22 cellular contexts compared by ENCODE assay signal in the genomic region with DNA sequence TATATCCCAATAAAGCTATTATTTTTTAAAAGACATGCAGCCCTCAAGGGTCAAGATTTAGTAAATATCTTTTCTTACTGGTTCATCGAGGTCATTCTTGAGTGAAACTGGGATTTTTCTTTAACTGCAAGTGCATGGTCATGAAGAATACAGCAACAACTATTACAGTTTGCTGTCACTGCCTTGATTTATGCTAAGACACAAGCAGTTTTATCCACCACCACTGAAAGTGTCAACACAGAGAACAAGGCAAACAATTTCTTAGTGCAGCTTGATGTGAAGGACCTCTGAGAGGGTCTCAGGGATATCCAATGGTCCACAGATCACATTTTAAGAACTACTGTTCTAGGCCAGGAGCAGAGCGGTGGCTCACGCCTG. TPM values are rescaled to one million over a fixed set of nuclear protein-coding genes. Genes with fewer than 3 reads are reported as not detected.
DNase-seq lines count a peak whose midpoint lies in the region; ATAC-seq and TF ChIP-seq lines count a peak whose summit lies in the region.
"Had no signal": no experiment of that assay in that cellular context is flagged by ENCODE, and none has a peak within 500 bp of the region (broad histone marks: within the 10 kb centered on the region; RNA-seq: fewer than 3 reads in every experiment).

No MANE protein-coding gene starts in this region.

- POLR2A ChIA-PET in HEK293T (lab: Yijun Ruan, JAX): no interaction called here

- H3K4me1 Mint-ChIP-seq in stimulated activated naive CD8-positive, alpha-beta T cell treated with anti-CD3 and anti-CD28 coated beads, Interleukin-15, Interleukin-2, amounts not matched to agents 100 ng/mL and 50 ng/mL, for 24 hours (ENCODE audit: low read depth): peaks cover 95% of the 10 kb centered on the region
- H3K4me1 Mint-ChIP-seq in effector memory CD8-positive, alpha-beta T cell (ENCODE audit: low read depth in 2 of 2): peaks cover 58 to 88% of the 10 kb centered on the region in 2 donors
- H3K4me1 Mint-ChIP-seq in glutamatergic neuron (ENCODE audit: low read depth, unreplicated experiment): peaks cover 9% of the 10 kb centered on the region

- CTCF ChIA-PET in HEK293T (lab: Yijun Ruan, JAX): no interaction called here

- H3K9me3 Mint-ChIP-seq in stimulated activated naive CD8-positive, alpha-beta T cell treated with anti-CD3 and anti-CD28 coated beads, Interleukin-15, Interleukin-2, amounts not matched to agents 100 ng/mL and 50 ng/mL, for 24 hours: no peaks in the 10 kb centered on the region
- no peaks in the 10 kb centered on the region for H3K9me3 Mint-ChIP-seq in effector memory CD8-positive, alpha-beta T cell
- H3K9me3 Mint-ChIP-seq in glutamatergic neuron (ENCODE audit: unreplicated experiment): no peaks in the 10 kb centered on the region

- no peak for DNase-seq in stimulated activated naive CD8-positive, alpha-beta T cell treated with anti-CD3 and anti-CD28 coated beads, Interleukin-15, Interleukin-2, amounts not matched to agents 100 U/mL and 50 U/mL, for 24 hours
- no peak for DNase-seq in HEK293T (ENCODE audit: extremely low spot score)
- DNase-seq in effector memory CD8-positive, alpha-beta T cell: no peak
- no peak for DNase-seq in left lobe of liver (ENCODE audit: low spot score)
- no peak for DNase-seq in glutamatergic neuron
- no peak for DNase-seq in DMS79 (lab: John Stamatoyannopoulos, UW)
- no peak for DNase-seq in NCI-H1417 treated with DMSO at 0.1 percent for 48 hours (lab: John Stamatoyannopoulos, UW)
- DNase-seq: activated CD4-positive, CD25-positive, alpha-beta regulatory T cell treated with anti-CD3 and anti-CD28 coated beads, Interleukin-2, amount 50 U/mL, for 72 hours; activated CD8-positive, alpha-beta T cell treated with anti-CD3 and anti-CD28 coated beads, Interleukin-2, amount 10 ng/mL, durations not matched to agents 7 days and 5 days; activated effector memory CD4-positive, alpha-beta T cell treated with anti-CD3 and anti-CD28 coated beads, Interleukin-2, amount 50 U/mL, for 16 hours; BE2C; caudate nucleus; IMR-90; left lung; mesendoderm; nucleus accumbens; SHP77; stimulated activated CD8-positive, alpha-beta memory T cell treated with anti-CD3 and anti-CD28 coated beads, Interleukin-4, amount 100 ng/mL, for 48 hours had no signal

- no peak for TF ChIP-seq CTCF in glutamatergic neuron (IDR thresholded peaks at IDR 0.05; ENCODE audit: partially characterized antibody, unreplicated experiment)

- ATAC-seq in stimulated activated naive CD8-positive, alpha-beta T cell treated with anti-CD3 and anti-CD28 coated beads, Interleukin-15, Interleukin-2, amounts not matched to agents 100 U/mL and 50 U/mL, for 24 hours: no peak
- ATAC-seq in effector memory CD8-positive, alpha-beta T cell (replicated peaks): no peak
- ATAC-seq in left lobe of liver: no peak
- ATAC-seq: activated CD8-positive, alpha-beta T cell treated with anti-CD3 and anti-CD28 coated beads, Interleukin-2, amount 10 ng/mL, durations not matched to agents 7 days and 5 days; HCT116; left lung; Panc1; sciatic nerve had no signal

- peaks cover 80% of the 10 kb centered on the region for H3K36me3 Mint-ChIP-seq in stimulated activated naive CD8-positive, alpha-beta T cell treated with anti-CD3 and anti-CD28 coated beads, Interleukin-15, Interleukin-2, amounts not matched to agents 100 ng/mL and 50 ng/mL, for 24 hours (ENCODE audit: low read depth)
- H3K36me3 Mint-ChIP-seq in effector memory CD8-positive, alpha-beta T cell (ENCODE audit: insufficient read depth): peaks cover 58% of the 10 kb centered on the region
- peaks cover 6% of the 10 kb centered on the region for H3K36me3 Mint-ChIP-seq in glutamatergic neuron (ENCODE audit: unreplicated experiment)

- no peaks in the 10 kb centered on the region for H3K27me3 Mint-ChIP-seq in stimulated activated naive CD8-positive, alpha-beta T cell treated with anti-CD3 and anti-CD28 coated beads, Interleukin-15, Interleukin-2, amounts not matched to agents 100 ng/mL and 50 ng/mL, for 24 hours
- H3K27me3 Mint-ChIP-seq in effector memory CD8-positive, alpha-beta T cell: no peaks in the 10 kb centered on the region
- peaks cover 1% of the 10 kb centered on the region for H3K27me3 Mint-ChIP-seq in glutamatergic neuron (ENCODE audit: unreplicated experiment)

- no peak overlapping the region for H3K4me3 Mint-ChIP-seq in stimulated activated naive CD8-positive, alpha-beta T cell treated with anti-CD3 and anti-CD28 coated beads, Interleukin-15, Interleukin-2, amounts not matched to agents 100 ng/mL and 50 ng/mL, for 24 hours
- peak overlapping the region; percentile 54 to 64 for H3K4me3 Mint-ChIP-seq in effector memory CD8-positive, alpha-beta T cell
- H3K4me3 Mint-ChIP-seq in glutamatergic neuron (ENCODE audit: unreplicated experiment): no peak overlapping the region
- H3K4me3 Mint-ChIP-seq: activated CD8-positive, alpha-beta T cell treated with anti-CD3 and anti-CD28 coated beads, Interleukin-2, amount 10 ng/mL, durations not matched to agents 7 days and 5 days had no signal

- H3K27ac Mint-ChIP-seq in stimulated activated naive CD8-positive, alpha-beta T cell treated with anti-CD3 and anti-CD28 coated beads, Interleukin-15, Interleukin-2, amounts not matched to agents 100 ng/mL and 50 ng/mL, for 24 hours: peak overlapping the region; percentile 38
- peak overlapping the region in 1 of 2 donors; percentile 6 for H3K27ac Mint-ChIP-seq in effector memory CD8-positive, alpha-beta T cell
- H3K27ac Mint-ChIP-seq in glutamatergic neuron (ENCODE audit: unreplicated experiment): no peak overlapping the region
- H3K27ac Mint-ChIP-seq: activated CD8-positive, alpha-beta T cell treated with anti-CD3 and anti-CD28 coated beads, Interleukin-2, amount 10 ng/mL, durations not matched to agents 7 days and 5 days had no signal

TF ChIP-seq in HEK293T, 16 proteins besides CTCF, POLR2A, EP300 and RAD21:
- TF ChIP-seq NFRKB (IDR thresholded peaks at IDR 0.05): no peak
- no peak for TF ChIP-seq SP1 (IDR thresholded peaks at IDR 0.05)
- TF ChIP-seq, protein P1, sequence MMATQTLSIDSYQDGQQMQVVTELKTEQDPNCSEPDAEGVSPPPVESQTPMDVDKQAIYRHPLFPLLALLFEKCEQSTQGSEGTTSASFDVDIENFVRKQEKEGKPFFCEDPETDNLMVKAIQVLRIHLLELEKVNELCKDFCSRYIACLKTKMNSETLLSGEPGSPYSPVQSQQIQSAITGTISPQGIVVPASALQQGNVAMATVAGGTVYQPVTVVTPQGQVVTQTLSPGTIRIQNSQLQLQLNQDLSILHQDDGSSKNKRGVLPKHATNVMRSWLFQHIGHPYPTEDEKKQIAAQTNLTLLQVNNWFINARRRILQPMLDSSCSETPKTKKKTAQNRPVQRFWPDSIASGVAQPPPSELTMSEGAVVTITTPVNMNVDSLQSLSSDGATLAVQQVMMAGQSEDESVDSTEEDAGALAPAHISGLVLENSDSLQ (IDR thresholded peaks at IDR 0.05): peak; percentile 62; the same call in 1 of the 2 replicates
TF ChIP-seq in HEK293T: peak in this region for 1.

RNA-seq across cellular contexts. Expression of gene SP3, which starts 12.1 kb away (rescaled TPM):
- 31.7 TPM for total RNA-seq in left lobe of liver
- 79.9 TPM for total RNA-seq in glutamatergic neuron (ENCODE audit: unreplicated experiment)

Comparison
In these comparisons a context has a peak if more than half of its experiments do, and no peak if none do; other contexts are left out.
1. H3K4me3 Mint-ChIP-seq: peak in effector memory CD8-positive, alpha-beta T cell (2 of 2); none in stimulated activated naive CD8-positive, alpha-beta T cell treated with anti-CD3 and anti-CD28 coated beads, Interleukin-15, Interleukin-2, amounts not matched to agents 100 ng/mL and 50 ng/mL, for 24 hours (single experiment) and glutamatergic neuron (single experiment).